ENCODE assay signal across 15 cellular contexts in the genomic region with DNA sequence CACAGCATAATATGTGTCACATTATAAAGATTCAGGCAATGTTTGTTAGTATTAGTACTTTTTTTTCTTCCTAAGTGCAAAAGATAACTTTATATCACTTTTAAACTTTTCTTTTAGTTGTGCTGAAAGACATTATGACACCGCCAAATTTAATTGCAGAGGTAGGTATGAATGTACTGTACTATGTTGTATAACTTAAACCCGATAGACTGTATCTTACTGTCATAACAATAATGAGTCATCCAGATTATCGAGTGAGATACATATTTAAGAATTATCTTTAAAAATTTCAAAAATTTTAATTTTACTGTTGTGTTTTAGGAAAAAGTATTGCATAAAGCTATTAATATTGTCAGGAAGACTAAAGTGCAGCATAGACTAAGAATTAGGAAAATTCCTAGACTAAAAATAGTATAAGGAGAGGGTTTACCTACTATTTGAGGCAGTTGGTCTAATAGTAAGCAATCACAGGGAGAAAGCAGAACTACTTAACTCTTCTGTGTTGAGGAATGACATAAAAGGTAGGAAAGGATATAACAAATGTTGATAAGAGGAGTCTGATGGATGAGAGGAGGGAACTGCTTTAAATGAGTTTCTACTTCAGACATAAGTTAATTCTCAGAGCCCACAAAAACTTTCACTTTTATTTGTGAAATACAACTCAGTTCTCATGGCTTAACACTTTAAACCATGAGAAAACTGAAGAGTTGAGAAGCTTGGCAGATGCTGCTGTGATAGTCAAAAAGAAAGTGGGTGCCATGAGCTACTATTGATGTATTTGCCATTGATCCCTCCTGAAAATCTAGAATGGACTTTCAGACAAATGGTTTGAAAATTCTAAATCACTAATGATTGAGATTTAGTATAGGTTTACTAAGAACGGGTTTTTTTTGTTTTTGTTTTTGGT.
DNase-seq lines count a peak whose midpoint lies in the region; ATAC-seq lines count a peak whose summit lies in the region.
"Had no signal": no experiment of that assay in that cellular context is flagged by ENCODE, and none has a peak within 500 bp of the region (broad histone marks: within the 10 kb centered on the region; RNA-seq: fewer than 3 reads in every experiment).

No MANE protein-coding gene starts in this region.

- peak in 1 of 3 donors; percentile 9 for DNase-seq in CD4-positive, CD25-positive, alpha-beta regulatory T cell
- DNase-seq in NCI-H226 (peak; percentile 20), immature natural killer cell (peak; percentile 4 to 34 (median 24)), posterior cingulate gyrus (no peak), middle frontal gyrus (ENCODE audit: extremely low spot score, low spot score) (no peak), NCI-H1694 treated with DMSO at 0.1 percent for 48 hours (lab: John Stamatoyannopoulos, UW) (no peak)
- DNase-seq: AML-193, anterior cingulate cortex, DMS79, GOT3, NCI-H1417 treated with DMSO at 0.1 percent for 48 hours, SHP77, stomach had no signal

- H3K4me3 ChIP-seq in CD4-positive, CD25-positive, alpha-beta regulatory T cell (ENCODE audit: low read depth, low read length) = peak overlapping the region; percentile 9
- H3K4me3 ChIP-seq: stomach had no signal

- no peak overlapping the region for H3K4me3 Mint-ChIP-seq in CD4-positive, CD25-positive, alpha-beta regulatory T cell
- peak overlapping the region in 4 of 5 donors; percentile 35 to 52 (median 49) for H3K4me3 Mint-ChIP-seq in immature natural killer cell

- intact Hi-C loops in posterior cingulate gyrus (cut with DNase I) = no loop called here

- ATAC-seq in CD4-positive, CD25-positive, alpha-beta regulatory T cell (ENCODE audit: low read depth in 2 of 2) = no peak
- ATAC-seq in GM18867 (IDR thresholded peaks at IDR 0.05; ENCODE audit: unreplicated experiment) (peak; percentile 52), HG03378 (IDR thresholded peaks at IDR 0.05; ENCODE audit: unreplicated experiment) (no peak)

- H3K4me1 Mint-ChIP-seq in CD4-positive, CD25-positive, alpha-beta regulatory T cell = peaks cover 39 to 65% (median 59%) of the 10 kb centered on the region in 4 donors
- H3K4me1 Mint-ChIP-seq in immature natural killer cell = peaks cover 73 to 88% of the 10 kb centered on the region in 2 donors

- H3K9me3 ChIP-seq in CD4-positive, CD25-positive, alpha-beta regulatory T cell (ENCODE audit: control insufficient read depth in 2 of 2, low read length in 2 of 2) = no peaks in the 10 kb centered on the region
- H3K9me3 ChIP-seq: stomach had no signal

- peaks cover 0 to 2% (median 0%) of the 10 kb centered on the region in 7 donors for H3K9me3 Mint-ChIP-seq in CD4-positive, CD25-positive, alpha-beta regulatory T cell
- H3K9me3 Mint-ChIP-seq in immature natural killer cell = no peaks in the 10 kb centered on the region

- peaks cover 26% of the 10 kb centered on the region for H3K4me1 ChIP-seq in CD4-positive, CD25-positive, alpha-beta regulatory T cell (ENCODE audit: control insufficient read depth, insufficient read depth, low read length, poor library complexity, severe bottlenecking)

- H3K27me3 ChIP-seq in CD4-positive, CD25-positive, alpha-beta regulatory T cell (ENCODE audit: control insufficient read depth, insufficient read depth, low read length) = no peaks in the 10 kb centered on the region
- H3K27me3 ChIP-seq: stomach had no signal

- peak overlapping the region in 2 of 3 donors; percentile 26 to 77 for H3K27ac Mint-ChIP-seq in CD4-positive, CD25-positive, alpha-beta regulatory T cell
- peak overlapping the region in 3 of 6 donors; percentile 21 to 45 (median 43) for H3K27ac Mint-ChIP-seq in immature natural killer cell

- H3K36me3 ChIP-seq in CD4-positive, CD25-positive, alpha-beta regulatory T cell (ENCODE audit: control insufficient read depth, insufficient read depth, low read length) = peaks cover 29% of the 10 kb centered on the region

- H3K27me3 Mint-ChIP-seq in CD4-positive, CD25-positive, alpha-beta regulatory T cell = no peaks in the 10 kb centered on the region
- peaks cover 0 to 1% (median 0%) of the 10 kb centered on the region in 3 donors for H3K27me3 Mint-ChIP-seq in immature natural killer cell (ENCODE audit: low read depth in 3 of 3)

- H3K27ac ChIP-seq in CD4-positive, CD25-positive, alpha-beta regulatory T cell (ENCODE audit: insufficient read depth, low read length, poor library complexity, severe bottlenecking) = no peak overlapping the region
- H3K27ac ChIP-seq: stomach had no signal

- H3K36me3 Mint-ChIP-seq in CD4-positive, CD25-positive, alpha-beta regulatory T cell = peaks cover 32% of the 10 kb centered on the region
- H3K36me3 Mint-ChIP-seq in immature natural killer cell = peaks cover 13 to 28% (median 20%) of the 10 kb centered on the region in 3 donors

Comparison
In these comparisons a context has a peak if more than half of its experiments do, and no peak if none do; other contexts are left out.
1. DNase-seq: peak in NCI-H226 (single experiment) and immature natural killer cell (3 of 3); none in posterior cingulate gyrus (0 of 10), middle frontal gyrus (single experiment) and NCI-H1694 treated with DMSO at 0.1 percent for 48 hours (single experiment).
2. H3K4me3 Mint-ChIP-seq: peak in immature natural killer cell (4 of 5); none in CD4-positive, CD25-positive, alpha-beta regulatory T cell (0 of 4).